31 cellular contexts compared by ENCODE assay signal in genomic region chr12:53932915-53933314, GRCh38. TPM values are rescaled to one million over a fixed set of nuclear protein-coding genes. Genes with fewer than 3 reads are reported as not detected.
"Had no signal": no experiment of that assay in that cellular context is flagged by ENCODE, and none has a peak within 500 bp of the region (broad histone marks: within the 10 kb centered on the region; RNA-seq: fewer than 3 reads in every experiment).

No MANE protein-coding gene starts in this region.

- H3K4me3 ChIP-seq: colonic mucosa, esophagus squamous epithelium, gastrocnemius medialis, heart right ventricle, left lung, lower lobe of right lung, mucosa of descending colon had no signal

- H3K9me3 Mint-ChIP-seq: dendritic cell treated with granulocyte-macrophage colony-stimulating factor and Interleukin-4, amounts not matched to agents 40 ng/mL and 50 ng/mL, for 4 days; immature natural killer cell had no signal

- H3K9me3 ChIP-seq: colonic mucosa, esophagus squamous epithelium, gastrocnemius medialis, heart right ventricle, left lung, lower lobe of right lung, mucosa of descending colon had no signal

- DNase-seq: colonic mucosa; cortex of kidney; effector CD4-positive, alpha-beta T cell; effector memory CD4-positive, alpha-beta T cell; esophagus squamous epithelium; foreskin fibroblast; foreskin melanocyte; gastrocnemius medialis; glutamatergic neuron; head of caudate nucleus; heart right ventricle; hippocampal formation; immature natural killer cell; islet precursor cell; kidney; left cardiac atrium; left lung; left ventricle myocardium superior; lower lobe of right lung; mesenchymal stem cell; mucosa of descending colon; naive B cell had no signal

- H3K36me3 ChIP-seq: colonic mucosa, esophagus squamous epithelium, gastrocnemius medialis, heart right ventricle, left lung, lower lobe of right lung had no signal

- ATAC-seq: esophagus mucosa, gastrocnemius medialis, heart right ventricle, left cardiac atrium, left lung, left ventricle myocardium superior, lower lobe of right lung, mucosa of descending colon had no signal

- H3K4me1 ChIP-seq: colonic mucosa, left lung, lower lobe of right lung had no signal

- H3K27ac ChIP-seq: colonic mucosa, esophagus squamous epithelium, gastrocnemius medialis, heart right ventricle, left lung, lower lobe of right lung had no signal

- FAIRE-seq: endothelial cell of umbilical vein, kidney had no signal

- H3K4me3 Mint-ChIP-seq: dendritic cell treated with granulocyte-macrophage colony-stimulating factor and Interleukin-4, amounts not matched to agents 40 ng/mL and 50 ng/mL, for 4 days; immature natural killer cell; mesothelial cell of epicardium had no signal

- H3K36me3 Mint-ChIP-seq: mesothelial cell of epicardium had no signal

- H3K27ac Mint-ChIP-seq: dendritic cell treated with granulocyte-macrophage colony-stimulating factor and Interleukin-4, amounts not matched to agents 40 ng/mL and 50 ng/mL, for 4 days; immature natural killer cell; mesothelial cell of epicardium; naive B cell had no signal

RNA-seq across cellular contexts. Expression of gene HOXC13, which starts 5.7 kb away (rescaled TPM):
- total RNA-seq: colonic mucosa, dermis microvascular lymphatic vessel endothelial cell, endothelial cell of umbilical vein, epithelial cell of proximal tubule, glomerular endothelial cell, heart right ventricle, kidney, left cardiac atrium, left lung, left ventricle myocardium superior, lower lobe of right lung, lung microvascular endothelial cell, mesenteric fat pad, mucosa of descending colon had no signal
- polyA plus RNA-seq: endothelial cell of umbilical vein, heart right ventricle, immature natural killer cell had no signal

RNA-seq across cellular contexts. Expression of gene HOXC12, which starts 21.8 kb away (rescaled TPM):
- total RNA-seq: colonic mucosa, dermis microvascular lymphatic vessel endothelial cell, endothelial cell of umbilical vein, epithelial cell of proximal tubule, esophagus mucosa, esophagus squamous epithelium, gastrocnemius medialis, glomerular endothelial cell, heart right ventricle, kidney, left cardiac atrium, left lung, left ventricle myocardium superior, lower lobe of right lung, lung microvascular endothelial cell, mesenteric fat pad, mesothelial cell of epicardium, mucosa of descending colon had no signal
- polyA plus RNA-seq: endothelial cell of umbilical vein, heart right ventricle, immature natural killer cell had no signal

RNA-seq across cellular contexts. Expression of gene HOXC11, which starts 40.0 kb away (rescaled TPM):
- total RNA-seq: colonic mucosa, dermis microvascular lymphatic vessel endothelial cell, endothelial cell of umbilical vein, esophagus squamous epithelium, heart right ventricle, left cardiac atrium, left lung, left ventricle myocardium superior, lower lobe of right lung, lung microvascular endothelial cell, mesenteric fat pad, mucosa of descending colon had no signal
- polyA plus RNA-seq: endothelial cell of umbilical vein, heart right ventricle, immature natural killer cell had no signal

RNA-seq across cellular contexts. Expression of gene HOTAIR, which starts 41.8 kb away (rescaled TPM):
- total RNA-seq: colonic mucosa, dermis microvascular lymphatic vessel endothelial cell, endothelial cell of umbilical vein, epithelial cell of proximal tubule, esophagus mucosa, esophagus squamous epithelium, heart right ventricle, left cardiac atrium, left lung, left ventricle myocardium superior, lower lobe of right lung, lung microvascular endothelial cell, mesenteric fat pad, mucosa of descending colon had no signal
- polyA plus RNA-seq: endothelial cell of umbilical vein, heart right ventricle, immature natural killer cell had no signal

RNA-seq across cellular contexts. Expression of gene HOXC10, which starts 52.0 kb away (rescaled TPM):
- total RNA-seq: colonic mucosa, dermis microvascular lymphatic vessel endothelial cell, endothelial cell of umbilical vein, heart right ventricle, left cardiac atrium, left lung, left ventricle myocardium superior, lower lobe of right lung, lung microvascular endothelial cell, mucosa of descending colon had no signal
- polyA plus RNA-seq: heart right ventricle, immature natural killer cell had no signal
